1 cellular context compared by ENCODE assay signal in the genomic region with DNA sequence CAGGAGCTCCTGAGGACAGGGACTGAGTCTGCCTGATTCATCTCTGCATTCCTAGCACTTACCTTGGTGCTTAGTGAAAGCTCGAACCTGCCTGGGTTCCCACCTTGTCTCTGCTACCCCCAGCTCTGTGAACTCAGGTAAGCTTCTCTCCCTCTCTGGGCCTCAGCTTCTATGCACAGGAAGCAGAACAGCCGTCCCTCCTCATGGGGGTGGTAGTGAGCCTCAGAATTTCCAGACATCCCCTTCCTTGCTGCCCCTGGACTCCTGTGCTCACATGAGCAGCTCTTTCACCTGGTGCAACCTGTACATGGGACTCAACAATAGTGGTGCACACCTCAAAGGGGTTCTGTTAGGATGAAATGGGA.
TF ChIP-seq lines count a peak whose summit lies in the region.

No MANE protein-coding gene starts in this region.

TF ChIP-seq in GM23338, 12 proteins besides CTCF, POLR2A, EP300 and RAD21 (continued from another document):
- TF ChIP-seq, protein P1, sequence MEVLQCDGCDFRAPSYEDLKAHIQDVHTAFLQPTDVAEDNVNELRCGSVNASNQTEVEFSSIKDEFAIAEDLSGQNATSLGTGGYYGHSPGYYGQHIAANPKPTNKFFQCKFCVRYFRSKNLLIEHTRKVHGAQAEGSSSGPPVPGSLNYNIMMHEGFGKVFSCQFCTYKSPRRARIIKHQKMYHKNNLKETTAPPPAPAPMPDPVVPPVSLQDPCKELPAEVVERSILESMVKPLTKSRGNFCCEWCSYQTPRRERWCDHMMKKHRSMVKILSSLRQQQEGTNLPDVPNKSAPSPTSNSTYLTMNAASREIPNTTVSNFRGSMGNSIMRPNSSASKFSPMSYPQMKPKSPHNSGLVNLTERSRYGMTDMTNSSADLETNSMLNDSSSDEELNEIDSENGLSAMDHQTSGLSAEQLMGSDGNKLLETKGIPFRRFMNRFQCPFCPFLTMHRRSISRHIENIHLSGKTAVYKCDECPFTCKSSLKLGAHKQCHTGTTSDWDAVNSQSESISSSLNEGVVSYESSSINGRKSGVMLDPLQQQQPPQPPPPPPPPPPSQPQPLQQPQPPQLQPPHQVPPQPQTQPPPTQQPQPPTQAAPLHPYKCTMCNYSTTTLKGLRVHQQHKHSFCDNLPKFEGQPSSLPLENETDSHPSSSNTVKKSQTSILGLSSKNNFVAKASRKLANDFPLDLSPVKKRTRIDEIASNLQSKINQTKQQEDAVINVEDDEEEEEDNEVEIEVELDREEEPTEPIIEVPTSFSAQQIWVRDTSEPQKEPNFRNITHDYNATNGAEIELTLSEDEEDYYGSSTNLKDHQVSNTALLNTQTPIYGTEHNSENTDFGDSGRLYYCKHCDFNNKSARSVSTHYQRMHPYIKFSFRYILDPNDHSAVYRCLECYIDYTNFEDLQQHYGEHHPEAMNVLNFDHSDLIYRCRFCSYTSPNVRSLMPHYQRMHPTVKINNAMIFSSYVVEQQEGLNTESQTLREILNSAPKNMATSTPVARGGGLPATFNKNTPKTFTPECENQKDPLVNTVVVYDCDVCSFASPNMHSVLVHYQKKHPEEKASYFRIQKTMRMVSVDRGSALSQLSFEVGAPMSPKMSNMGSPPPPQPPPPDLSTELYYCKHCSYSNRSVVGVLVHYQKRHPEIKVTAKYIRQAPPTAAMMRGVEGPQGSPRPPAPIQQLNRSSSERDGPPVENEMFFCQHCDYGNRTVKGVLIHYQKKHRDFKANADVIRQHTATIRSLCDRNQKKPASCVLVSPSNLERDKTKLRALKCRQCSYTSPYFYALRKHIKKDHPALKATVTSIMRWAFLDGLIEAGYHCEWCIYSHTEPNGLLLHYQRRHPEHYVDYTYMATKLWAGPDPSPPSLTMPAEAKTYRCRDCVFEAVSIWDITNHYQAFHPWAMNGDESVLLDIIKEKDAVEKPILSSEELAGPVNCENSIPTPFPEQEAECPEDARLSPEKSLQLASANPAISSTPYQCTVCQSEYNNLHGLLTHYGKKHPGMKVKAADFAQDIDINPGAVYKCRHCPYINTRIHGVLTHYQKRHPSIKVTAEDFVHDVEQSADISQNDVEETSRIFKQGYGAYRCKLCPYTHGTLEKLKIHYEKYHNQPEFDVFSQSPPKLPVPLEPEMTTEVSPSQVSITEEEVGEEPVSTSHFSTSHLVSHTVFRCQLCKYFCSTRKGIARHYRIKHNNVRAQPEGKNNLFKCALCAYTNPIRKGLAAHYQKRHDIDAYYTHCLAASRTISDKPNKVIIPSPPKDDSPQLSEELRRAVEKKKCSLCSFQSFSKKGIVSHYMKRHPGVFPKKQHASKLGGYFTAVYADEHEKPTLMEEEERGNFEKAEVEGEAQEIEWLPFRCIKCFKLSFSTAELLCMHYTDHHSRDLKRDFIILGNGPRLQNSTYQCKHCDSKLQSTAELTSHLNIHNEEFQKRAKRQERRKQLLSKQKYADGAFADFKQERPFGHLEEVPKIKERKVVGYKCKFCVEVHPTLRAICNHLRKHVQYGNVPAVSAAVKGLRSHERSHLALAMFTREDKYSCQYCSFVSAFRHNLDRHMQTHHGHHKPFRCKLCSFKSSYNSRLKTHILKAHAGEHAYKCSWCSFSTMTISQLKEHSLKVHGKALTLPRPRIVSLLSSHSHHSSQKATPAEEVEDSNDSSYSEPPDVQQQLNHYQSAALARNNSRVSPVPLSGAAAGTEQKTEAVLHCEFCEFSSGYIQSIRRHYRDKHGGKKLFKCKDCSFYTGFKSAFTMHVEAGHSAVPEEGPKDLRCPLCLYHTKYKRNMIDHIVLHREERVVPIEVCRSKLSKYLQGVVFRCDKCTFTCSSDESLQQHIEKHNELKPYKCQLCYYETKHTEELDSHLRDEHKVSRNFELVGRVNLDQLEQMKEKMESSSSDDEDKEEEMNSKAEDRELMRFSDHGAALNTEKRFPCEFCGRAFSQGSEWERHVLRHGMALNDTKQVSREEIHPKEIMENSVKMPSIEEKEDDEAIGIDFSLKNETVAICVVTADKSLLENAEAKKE (CRISPR knock-in tag; IDR thresholded peaks at IDR 0.05) = no peak
- TF ChIP-seq ZNF331 (CRISPR knock-in tag; IDR thresholded peaks at IDR 0.05; ENCODE audit: low read depth) (no peak), JUNB (IDR thresholded peaks at IDR 0.05; ENCODE audit: unreplicated experiment) (no peak), NANOG (IDR thresholded peaks at IDR 0.05; ENCODE audit: borderline replicate concordance) (no peak), POLR2AphosphoS5 (IDR thresholded peaks at IDR 0.05; ENCODE audit: low read depth) (no peak), EZH2phosphoT487 (IDR thresholded peaks at IDR 0.05; ENCODE audit: unreplicated experiment) (no peak), ETS1 (IDR thresholded peaks at IDR 0.05) (no peak), STAT1 (IDR thresholded peaks at IDR 0.05; ENCODE audit: unreplicated experiment) (no peak)
- TF ChIP-seq, protein P2, sequence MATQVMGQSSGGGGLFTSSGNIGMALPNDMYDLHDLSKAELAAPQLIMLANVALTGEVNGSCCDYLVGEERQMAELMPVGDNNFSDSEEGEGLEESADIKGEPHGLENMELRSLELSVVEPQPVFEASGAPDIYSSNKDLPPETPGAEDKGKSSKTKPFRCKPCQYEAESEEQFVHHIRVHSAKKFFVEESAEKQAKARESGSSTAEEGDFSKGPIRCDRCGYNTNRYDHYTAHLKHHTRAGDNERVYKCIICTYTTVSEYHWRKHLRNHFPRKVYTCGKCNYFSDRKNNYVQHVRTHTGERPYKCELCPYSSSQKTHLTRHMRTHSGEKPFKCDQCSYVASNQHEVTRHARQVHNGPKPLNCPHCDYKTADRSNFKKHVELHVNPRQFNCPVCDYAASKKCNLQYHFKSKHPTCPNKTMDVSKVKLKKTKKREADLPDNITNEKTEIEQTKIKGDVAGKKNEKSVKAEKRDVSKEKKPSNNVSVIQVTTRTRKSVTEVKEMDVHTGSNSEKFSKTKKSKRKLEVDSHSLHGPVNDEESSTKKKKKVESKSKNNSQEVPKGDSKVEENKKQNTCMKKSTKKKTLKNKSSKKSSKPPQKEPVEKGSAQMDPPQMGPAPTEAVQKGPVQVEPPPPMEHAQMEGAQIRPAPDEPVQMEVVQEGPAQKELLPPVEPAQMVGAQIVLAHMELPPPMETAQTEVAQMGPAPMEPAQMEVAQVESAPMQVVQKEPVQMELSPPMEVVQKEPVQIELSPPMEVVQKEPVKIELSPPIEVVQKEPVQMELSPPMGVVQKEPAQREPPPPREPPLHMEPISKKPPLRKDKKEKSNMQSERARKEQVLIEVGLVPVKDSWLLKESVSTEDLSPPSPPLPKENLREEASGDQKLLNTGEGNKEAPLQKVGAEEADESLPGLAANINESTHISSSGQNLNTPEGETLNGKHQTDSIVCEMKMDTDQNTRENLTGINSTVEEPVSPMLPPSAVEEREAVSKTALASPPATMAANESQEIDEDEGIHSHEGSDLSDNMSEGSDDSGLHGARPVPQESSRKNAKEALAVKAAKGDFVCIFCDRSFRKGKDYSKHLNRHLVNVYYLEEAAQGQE (IDR thresholded peaks at IDR 0.05; ENCODE audit: unreplicated experiment) = no peak
